Comparison of ENCODE assay signal across 8 cellular contexts in the genomic region with DNA sequence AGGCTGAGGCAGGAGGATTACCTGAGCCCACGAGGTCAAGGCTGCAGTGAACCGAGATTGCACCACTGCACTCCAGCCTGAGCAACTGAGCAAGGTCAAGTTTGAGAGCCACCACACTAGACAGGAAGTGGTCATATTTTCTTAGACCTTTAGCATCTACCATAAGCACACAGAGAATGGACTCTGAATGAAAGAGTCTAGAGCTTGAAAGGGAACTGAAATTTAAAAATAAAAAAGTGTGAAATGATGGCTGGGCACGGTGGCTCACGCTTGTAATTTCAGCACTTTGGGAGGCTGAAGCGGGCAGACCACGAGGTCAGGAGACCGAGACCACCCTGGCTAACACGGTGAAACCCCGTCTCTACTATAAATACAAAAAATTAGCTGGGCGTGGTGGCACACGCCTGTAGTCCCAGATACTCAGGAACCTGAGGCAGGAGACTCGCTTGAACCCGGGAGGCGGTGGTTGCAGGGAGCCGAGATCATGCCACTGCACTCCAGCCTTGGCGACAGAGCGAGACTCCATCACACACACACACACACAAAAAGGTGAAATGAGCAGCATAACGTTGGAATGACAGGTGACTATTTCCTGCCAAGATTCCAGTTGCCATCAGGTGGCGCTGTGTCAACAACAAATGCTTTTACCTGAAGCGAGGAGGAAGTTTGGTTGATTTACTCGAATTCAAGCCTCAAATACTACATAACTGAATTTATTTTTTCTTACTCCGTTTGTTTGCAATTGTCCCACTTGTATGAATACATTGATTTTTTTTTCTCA. TPM values are rescaled to one million over a fixed set of nuclear protein-coding genes. Genes with fewer than 3 reads are reported as not detected.
A peak's percentile ranks its signal among the peaks of the same experiment; 100 is the strongest.
DNase-seq lines count a peak whose midpoint lies in the region; ATAC-seq and TF ChIP-seq lines count a peak whose summit lies in the region.

No MANE protein-coding gene starts in this region.

- peak; percentile 74 for ATAC-seq in left ventricle myocardium superior

- no peaks in the 10 kb centered on the region for H3F3A ChIP-seq in MM.1S (ENCODE audit: insufficient read depth, low read length)

- H3K9me3 ChIP-seq in MM.1S (replicated peaks; ENCODE audit: insufficient read depth, low read length): no peaks in the 10 kb centered on the region
- no peaks in the 10 kb centered on the region for H3K9me3 ChIP-seq in adrenal gland (replicated peaks in 1 of 3)

- H3K79me2 ChIP-seq in MM.1S (ENCODE audit: low read length): no peaks in the 10 kb centered on the region

- no peaks in the 10 kb centered on the region for H4K20me1 ChIP-seq in MM.1S (ENCODE audit: insufficient read depth, low read length)

- 13 to 21% (median 16%) methylated on average over 16 to 22 of the region's 22 CpGs for WGBS in adrenal gland, 4 donors

- no peak overlapping the region for H3K27ac ChIP-seq in MM.1S (ENCODE audit: low read length)
- peak overlapping the region in 1 of 5 donors; percentile 54 for H3K27ac ChIP-seq in adrenal gland
- H3K27ac ChIP-seq in rectal smooth muscle tissue (ENCODE audit: low read depth, low read length): no peak overlapping the region

- H3K27me3 ChIP-seq in MM.1S (replicated peaks; ENCODE audit: insufficient read depth, low read length) (no peaks in the 10 kb centered on the region), adrenal gland (no peaks in the 10 kb centered on the region), rectal smooth muscle tissue (ENCODE audit: control insufficient read depth, insufficient read depth, low read length) (no peaks in the 10 kb centered on the region)

- DNase-seq in HCEC 1CT (peak; percentile 22), MM.1S (peak; percentile 80), T follicular helper cell (ENCODE audit: low read depth) (peak; percentile 65), adrenal gland (peak; percentile 63 to 94 (median 80)), left ventricle myocardium superior (peak; percentile 76), mesenteric fat pad (ENCODE audit: low spot score) (no peak)

- H3K4me2 ChIP-seq in MM.1S (ENCODE audit: low read depth, low read length): peak overlapping the region; percentile 62

- no peaks in the 10 kb centered on the region for H3K36me3 ChIP-seq in MM.1S (replicated peaks; ENCODE audit: insufficient read depth, low read length)
- no peaks in the 10 kb centered on the region for H3K36me3 ChIP-seq in adrenal gland (replicated peaks in 1 of 2)
- no peaks in the 10 kb centered on the region for H3K36me3 ChIP-seq in rectal smooth muscle tissue (ENCODE audit: control insufficient read depth, insufficient read depth, low read length)

- peaks cover 6% of the 10 kb centered on the region; the same call in 1 of the 2 replicates for H3K4me1 ChIP-seq in MM.1S (ENCODE audit: low read length)
- peaks cover 0 to 14% of the 10 kb centered on the region in 2 donors for H3K4me1 ChIP-seq in adrenal gland (replicated peaks in 1 of 2)
- no peaks in the 10 kb centered on the region for H3K4me1 ChIP-seq in rectal smooth muscle tissue (ENCODE audit: control insufficient read depth, insufficient read depth, low read length)

- intact Hi-C loops in adrenal gland (cut with DNase I): loop anchor here (5.0 to 10.0 kb wide), 6 partner anchors 160 to 833 kb away; partner anchors contain the start of genes JAK2 (in 2 of the 2) and PLGRKT (in 1 of the 2)
- intact Hi-C loops in left ventricle myocardium superior (cut with micrococcal nuclease): loop anchor here (5.0 to 10.0 kb wide), 2 partner anchors 225 to 833 kb away; partner anchors contain the start of gene JAK2

- TF ChIP-seq POLR2A in adrenal gland (IDR thresholded peaks at IDR 0.05): no peak

- H3K4me3 ChIP-seq in GM08714 (ENCODE audit: low read length): peak overlapping the region; percentile 53; the same call in 1 of the 2 replicates
- H3K4me3 ChIP-seq in MM.1S (ENCODE audit: low read length): peak overlapping the region; percentile 32
- H3K4me3 ChIP-seq in adrenal gland: peak overlapping the region in 1 of 4 donors; percentile 33
- H3K4me3 ChIP-seq in rectal smooth muscle tissue (ENCODE audit: low read length): peak overlapping the region; percentile 20

- H3K9ac ChIP-seq in MM.1S (ENCODE audit: low read length) (peak overlapping the region; percentile 25; the same call in 1 of the 2 replicates), rectal smooth muscle tissue (ENCODE audit: low read length) (no peak overlapping the region)

- TF ChIP-seq CTCF in MM.1S (IDR thresholded peaks at IDR 0.05; ENCODE audit: low read length): peak; percentile 80
- TF ChIP-seq CTCF in adrenal gland (IDR thresholded peaks at IDR 0.05): peak; percentile 72 to 94 (median 82)

- peak overlapping the region; percentile 74 for H2AFZ ChIP-seq in MM.1S (ENCODE audit: low read length)

- no peaks in the 10 kb centered on the region for H3K9me2 ChIP-seq in MM.1S (replicated peaks; ENCODE audit: insufficient read depth, low read length)

RNA-seq across cellular contexts. Expression of gene AK3, which starts 21.3 kb away (rescaled TPM):
- 100 to 1,000 TPM in 6 of 8 donors, 10 to 100 TPM in 2; 86.2 to 237 (median 113) TPM for total RNA-seq in adrenal gland
- polyA plus RNA-seq in adrenal gland: 100 to 1,000 TPM in 1 of 3 donors, 10 to 100 TPM in 2; 31.6 to 132 (median 36.3) TPM
- total RNA-seq in left ventricle myocardium superior: 219 TPM
- 69.8 TPM for total RNA-seq in mesenteric fat pad

RNA-seq across cellular contexts. Expression of gene RCL1, which starts 30.4 kb away (rescaled TPM):
- total RNA-seq in adrenal gland (10 to 100 TPM; 16.9 to 33.4 (median 24.5) TPM), left ventricle myocardium superior (4.7 TPM), mesenteric fat pad (33.8 TPM)
- polyA plus RNA-seq in adrenal gland: 10 to 100 TPM; 15.4 to 22.6 (median 17.9) TPM
